In the genomic region with DNA sequence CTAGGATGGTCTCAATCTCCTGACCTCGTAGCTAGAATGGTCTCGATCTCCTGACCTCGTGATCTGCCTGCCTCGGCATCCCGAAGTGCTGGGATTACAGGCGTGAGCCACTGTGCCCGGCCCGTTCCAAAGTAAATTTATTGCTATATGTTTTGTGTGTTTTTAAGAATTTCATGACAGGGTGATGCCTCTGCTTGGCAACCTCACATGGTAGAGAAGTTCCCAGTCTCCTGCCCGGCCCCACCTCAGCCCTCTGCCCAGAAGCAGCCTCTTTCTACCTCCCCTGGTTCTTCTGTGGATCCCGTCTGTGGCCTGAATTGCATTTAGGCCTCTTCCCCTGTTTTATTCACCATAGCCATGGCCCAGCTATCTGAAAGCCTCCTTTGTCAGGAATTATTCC, we compare ENCODE assay signal across 17 cellular contexts. TPM values are rescaled to one million over a fixed set of nuclear protein-coding genes. Genes with fewer than 3 reads are reported as not detected.
DNase-seq lines count a peak whose midpoint lies in the region; ATAC-seq, FAIRE-seq and TF ChIP-seq lines count a peak whose summit lies in the region.
"Had no signal": no experiment of that assay in that cellular context is flagged by ENCODE, and none has a peak within 500 bp of the region (broad histone marks: within the 10 kb centered on the region; RNA-seq: fewer than 3 reads in every experiment).

No MANE protein-coding gene starts in this region.

- H3K4me3 ChIP-seq in DOHH2 (ENCODE audit: low read length), result no peak overlapping the region
- H3K4me3 ChIP-seq in tibial artery, result no peak overlapping the region
- H3K4me3 ChIP-seq: GM12878 had no signal

- no peak for TF ChIP-seq CTCF in DOHH2 (IDR thresholded peaks at IDR 0.05; ENCODE audit: low read depth, low read length, poor library complexity, severe bottlenecking)
- TF ChIP-seq CTCF in tibial artery (IDR thresholded peaks at IDR 0.05), result no peak

- no peaks in the 10 kb centered on the region for H3K9me3 ChIP-seq in DOHH2 (ENCODE audit: control insufficient read depth, insufficient read depth, low read length)
- no peaks in the 10 kb centered on the region for H3K9me3 ChIP-seq in tibial artery

- FAIRE-seq in GM12891 (lab: Jason Lieb, UNC), result no peak
- FAIRE-seq: GM12878 had no signal

- H3K79me2 ChIP-seq in DOHH2 (ENCODE audit: control insufficient read depth, low read length), result no peaks in the 10 kb centered on the region

- no peak for TF ChIP-seq POLR2A in GM12891 (IDR thresholded peaks at IDR 0.05; ENCODE audit: low read depth, low read length)

- H3K36me3 ChIP-seq in DOHH2 (ENCODE audit: control insufficient read depth, low read length) (no peaks in the 10 kb centered on the region), tibial artery (peaks cover 7 to 38% (median 25%) of the 10 kb centered on the region in 3 donors)

- DNase-seq in T-helper 1 cell, result no peak
- no peak for DNase-seq in caudate nucleus (lab: John Stamatoyannopoulos, UW)
- DNase-seq in naive B cell, result no peak
- no peak for DNase-seq in GM12891 (ENCODE audit: insufficient read length, low spot score)
- DNase-seq in tibial artery, result no peak
- DNase-seq: DND-41, GDM1, NCI-H1092, NCI-H146, NCI-H345, NCI-H526, SHP77 had no signal

- H3K9me2 ChIP-seq in DOHH2 (replicated peaks; ENCODE audit: control insufficient read depth, low read length), result no peaks in the 10 kb centered on the region

- H3K36me3 Mint-ChIP-seq in T-helper 1 cell treated with Interleukin-12 subunit alpha and Interleukin-12 subunit beta and Interleukin-4 antibody, amounts not matched to agents 30 μg/mL and 1 μg/mL, for 36 hours (ENCODE audit: low read depth), result no peaks in the 10 kb centered on the region
- H3K36me3 Mint-ChIP-seq in naive B cell, result peaks cover 0 to 4% of the 10 kb centered on the region in 2 donors

- ATAC-seq in naive B cell (ENCODE audit: low read depth in 2 of 2) (no peak), GM19324 (IDR thresholded peaks at IDR 0.05; ENCODE audit: low FRiP score, unreplicated experiment) (no peak)
- ATAC-seq: GM12878 had no signal

- no peak overlapping the region for H3K4me3 Mint-ChIP-seq in T-helper 1 cell treated with Interleukin-12 subunit alpha and Interleukin-12 subunit beta and Interleukin-4 antibody, amounts not matched to agents 30 μg/mL and 1 μg/mL, for 36 hours
- peak overlapping the region in 4 of 8 donors; percentile 29 to 47 (median 40) for H3K4me3 Mint-ChIP-seq in naive B cell

- peaks cover 15% of the 10 kb centered on the region; the same call in 1 of the 2 replicates for H3F3A ChIP-seq in DOHH2 (ENCODE audit: control insufficient read depth, insufficient read depth)

- peak overlapping the region; percentile 28 for H3K4me2 ChIP-seq in DOHH2 (ENCODE audit: low read length)

- intact Hi-C loops in tibial artery (cut with DNase I; ENCODE audit: low total_unique reads), result no loop called here

- H3K4me1 Mint-ChIP-seq in T-helper 1 cell treated with Interleukin-12 subunit alpha and Interleukin-12 subunit beta and Interleukin-4 antibody, amounts not matched to agents 30 μg/mL and 1 μg/mL, for 36 hours (ENCODE audit: low read depth), result peaks cover 36% of the 10 kb centered on the region
- H3K4me1 Mint-ChIP-seq in naive B cell, result peaks cover 44 to 67% (median 55%) of the 10 kb centered on the region in 3 donors

- no peaks in the 10 kb centered on the region for H3K9me3 Mint-ChIP-seq in T-helper 1 cell treated with Interleukin-12 subunit alpha and Interleukin-12 subunit beta and Interleukin-4 antibody, amounts not matched to agents 30 μg/mL and 1 μg/mL, for 36 hours
- H3K9me3 Mint-ChIP-seq in naive B cell, result no peaks in the 10 kb centered on the region

- no peak overlapping the region for H3K27ac ChIP-seq in DOHH2 (ENCODE audit: low read depth, low read length)
- peak overlapping the region; percentile 92 for H3K27ac ChIP-seq in caudate nucleus (ENCODE audit: low read depth, low read length)
- no peak overlapping the region for H3K27ac ChIP-seq in tibial artery
- H3K27ac ChIP-seq: 22Rv1 had no signal

- H3K27me3 ChIP-seq in DOHH2 (ENCODE audit: control insufficient read depth, low read length) (peaks cover 70% of the 10 kb centered on the region), tibial artery (no peaks in the 10 kb centered on the region)

- H4K20me1 ChIP-seq in DOHH2 (ENCODE audit: control insufficient read depth, insufficient read depth, low read depth, low read length), result peaks cover 23% of the 10 kb centered on the region

- peak overlapping the region; percentile 19 for H3K27ac Mint-ChIP-seq in T-helper 1 cell treated with Interleukin-12 subunit alpha and Interleukin-12 subunit beta and Interleukin-4 antibody, amounts not matched to agents 30 μg/mL and 1 μg/mL, for 36 hours
- H3K27ac Mint-ChIP-seq in naive B cell, result peak overlapping the region; percentile 83 to 99 (median 93)

- H3K4me1 ChIP-seq in DOHH2 (ENCODE audit: control insufficient read depth, low read length) (peaks cover 64% of the 10 kb centered on the region), tibial artery (peaks cover 0 to 18% (median 8%) of the 10 kb centered on the region in 4 donors)

- peaks cover 19% of the 10 kb centered on the region for H3K27me3 Mint-ChIP-seq in T-helper 1 cell treated with Interleukin-12 subunit alpha and Interleukin-12 subunit beta and Interleukin-4 antibody, amounts not matched to agents 30 μg/mL and 1 μg/mL, for 36 hours (ENCODE audit: low read depth)
- peaks cover 0 to 22% (median 14%) of the 10 kb centered on the region in 3 donors for H3K27me3 Mint-ChIP-seq in naive B cell

TF ChIP-seq in GM12891, 5 proteins besides CTCF, POLR2A, EP300 and RAD21:
- TF ChIP-seq PAX5 (IDR thresholded peaks at IDR 0.05; ENCODE audit: insufficient read depth, low read length, severe bottlenecking), result no peak
- TF ChIP-seq POLR2AphosphoS5 (IDR thresholded peaks at IDR 0.05; ENCODE audit: low read depth, low read length), result no peak
- TF ChIP-seq TAF1 (IDR thresholded peaks at IDR 0.05; ENCODE audit: low read depth, low read length), result no peak
- TF ChIP-seq SPI1 (IDR thresholded peaks at IDR 0.05; ENCODE audit: low read depth, low read length), result no peak
- no peak for TF ChIP-seq POU2F2 (IDR thresholded peaks at IDR 0.05; ENCODE audit: low read depth, low read length)

RNA-seq across cellular contexts. Expression of a gene that starts 55.0 kb away (rescaled TPM):
- polyA plus RNA-seq in naive B cell (ENCODE audit: low read depth in 6 of 6), result 1 to 10 TPM; 1.2 to 4.1 (median 1.6) TPM
- polyA plus RNA-seq in GM12891 (2012; ENCODE audit: low read depth, missing spikeins), result 15.3 TPM
